Comparison of ENCODE assay signal across 1 cellular context in the genomic region with DNA sequence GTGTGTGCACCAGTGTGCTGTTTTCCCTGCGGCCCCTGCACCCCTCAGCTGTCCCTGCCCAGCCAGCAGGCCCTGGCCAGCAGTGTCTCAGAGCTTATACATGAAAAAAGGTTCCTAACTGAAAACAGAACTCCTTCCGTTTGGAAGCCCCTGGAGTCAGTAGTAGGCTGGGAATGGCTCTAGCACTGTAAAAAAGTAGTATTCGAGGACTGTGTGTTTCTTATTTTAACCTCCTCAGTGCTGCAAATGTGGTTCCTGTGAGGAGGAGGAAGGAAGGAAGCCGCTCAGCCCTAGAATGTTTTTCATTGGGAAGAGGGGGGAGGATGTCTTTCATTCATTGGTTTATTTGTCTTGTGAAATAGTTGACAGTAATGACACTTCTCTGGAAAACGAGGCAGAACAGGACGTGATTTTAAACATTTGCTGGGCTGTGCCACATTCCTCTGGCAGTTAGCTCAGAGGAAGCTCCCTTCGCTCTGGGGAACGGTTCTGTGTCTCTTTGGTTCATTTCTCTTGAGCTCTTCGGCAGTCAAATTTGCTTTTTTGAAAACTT.
TF ChIP-seq lines count a peak whose summit lies in the region.

No MANE protein-coding gene starts in this region.

TF ChIP-seq in HepG2, 621 proteins besides CTCF, POLR2A, EP300 and RAD21 (continued from another document and continues in another):
- TF ChIP-seq, protein P1, sequence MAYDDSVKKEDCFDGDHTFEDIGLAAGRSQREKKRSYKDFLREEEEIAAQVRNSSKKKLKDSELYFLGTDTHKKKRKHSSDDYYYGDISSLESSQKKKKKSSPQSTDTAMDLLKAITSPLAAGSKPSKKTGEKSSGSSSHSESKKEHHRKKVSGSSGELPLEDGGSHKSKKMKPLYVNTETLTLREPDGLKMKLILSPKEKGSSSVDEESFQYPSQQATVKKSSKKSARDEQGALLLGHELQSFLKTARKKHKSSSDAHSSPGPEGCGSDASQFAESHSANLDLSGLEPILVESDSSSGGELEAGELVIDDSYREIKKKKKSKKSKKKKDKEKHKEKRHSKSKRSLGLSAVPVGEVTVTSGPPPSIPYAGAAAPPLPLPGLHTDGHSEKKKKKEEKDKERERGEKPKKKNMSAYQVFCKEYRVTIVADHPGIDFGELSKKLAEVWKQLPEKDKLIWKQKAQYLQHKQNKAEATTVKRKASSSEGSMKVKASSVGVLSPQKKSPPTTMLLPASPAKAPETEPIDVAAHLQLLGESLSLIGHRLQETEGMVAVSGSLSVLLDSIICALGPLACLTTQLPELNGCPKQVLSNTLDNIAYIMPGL (CRISPR knock-in tag; IDR thresholded peaks at IDR 0.05; ENCODE audit: borderline replicate concordance in 1 of 2, low read depth in 1 of 2) = peak in 1 of 2 experiments; percentile 42; a peak in 1 of 4 replicates
- TF ChIP-seq ZNF232 (CRISPR knock-in tag; IDR thresholded peaks at IDR 0.05; ENCODE audit: borderline replicate concordance) (0 out of 2 replicates have a peak, but pooled peaks have one; percentile 8), CHD2 (IDR thresholded peaks at IDR 0.05; ENCODE audit: low read depth, low read length) (no peak), MAFF (IDR thresholded peaks at IDR 0.05; ENCODE audit: low read depth, low read length) (no peak), TARDBP (CRISPR knock-in tag; IDR thresholded peaks at IDR 0.05) (no peak), FOSL2 (CRISPR knock-in tag; IDR thresholded peaks at IDR 0.05) (peak; percentile 32), PRMT3 (CRISPR knock-in tag; IDR thresholded peaks at IDR 0.05; ENCODE audit: borderline replicate concordance, low read depth) (0 out of 2 replicates have a peak, but pooled peaks have one; percentile 37), HNRNPH1 (optimal IDR thresholded peaks at IDR 0.05; ENCODE audit: low read depth, low read length) (no peak), MAZ (IDR thresholded peaks at IDR 0.05; ENCODE audit: borderline replicate concordance, low read depth, low read length) (no peak), MAZ (CRISPR knock-in tag; IDR thresholded peaks at IDR 0.05; ENCODE audit: low read depth) (peak; percentile 54; the same call in 1 of the 2 replicates), CEBPG (CRISPR knock-in tag; IDR thresholded peaks at IDR 0.05) (peak; percentile 81), ZNF567 (CRISPR knock-in tag; IDR thresholded peaks at IDR 0.05; ENCODE audit: borderline replicate concordance) (no peak), KDM5A (IDR thresholded peaks at IDR 0.05; ENCODE audit: borderline replicate concordance, low read length) (no peak), MIXL1 (CRISPR knock-in tag; IDR thresholded peaks at IDR 0.05) (no peak), GFI1 (CRISPR knock-in tag; IDR thresholded peaks at IDR 0.05; ENCODE audit: borderline replicate concordance) (peak; percentile 42), ZNF484 (CRISPR knock-in tag; IDR thresholded peaks at IDR 0.05; ENCODE audit: borderline replicate concordance, low read depth) (no peak), POGZ (CRISPR knock-in tag; IDR thresholded peaks at IDR 0.05) (0 out of 2 replicates have a peak, but pooled peaks have one; percentile 3), ETV5 (CRISPR knock-in tag; IDR thresholded peaks at IDR 0.05; ENCODE audit: borderline replicate concordance) (no peak; the same call in 1 of the 2 replicates), TEAD3 (CRISPR knock-in tag; optimal IDR thresholded peaks at IDR 0.05; ENCODE audit: borderline replicate concordance) (peak; percentile 7), POLR2AphosphoS2 (IDR thresholded peaks at IDR 0.05; ENCODE audit: low read depth, low read length) (no peak), ZNF383 (CRISPR knock-in tag; IDR thresholded peaks at IDR 0.05; ENCODE audit: borderline replicate concordance) (no peak), KDM6A (CRISPR knock-in tag; IDR thresholded peaks at IDR 0.05; ENCODE audit: low read depth) (no peak), SMAD3 (CRISPR knock-in tag; IDR thresholded peaks at IDR 0.05) (no peak), ARNT2 (CRISPR knock-in tag; IDR thresholded peaks at IDR 0.05; ENCODE audit: low read depth) (peak; percentile 74), SIN3A (IDR thresholded peaks at IDR 0.05; ENCODE audit: borderline replicate concordance, low read depth, low read length) (0 out of 2 replicates have a peak, but pooled peaks have one; percentile 20), FOSL1 (CRISPR knock-in tag; IDR thresholded peaks at IDR 0.05; ENCODE audit: borderline replicate concordance) (no peak), ZNF496 (CRISPR knock-in tag; IDR thresholded peaks at IDR 0.05; ENCODE audit: insufficient replicate concordance) (no peak), ZSCAN21 (CRISPR knock-in tag; IDR thresholded peaks at IDR 0.05; ENCODE audit: borderline replicate concordance) (no peak), PLRG1 (conservative IDR thresholded peaks at IDR 0.05) (no peak), NFIC (IDR thresholded peaks at IDR 0.05; ENCODE audit: low read length) (peak; percentile 34; the same call in 1 of the 2 replicates), KMT2A (CRISPR knock-in tag; IDR thresholded peaks at IDR 0.05) (peak; percentile 29; the same call in 1 of the 2 replicates), CC2D1A (CRISPR knock-in tag; IDR thresholded peaks at IDR 0.05) (peak; percentile 58; the same call in 1 of the 2 replicates), PAF1 (CRISPR knock-in tag; IDR thresholded peaks at IDR 0.05) (peak; percentile 47; the same call in 1 of the 2 replicates)
- TF ChIP-seq, protein P2, sequence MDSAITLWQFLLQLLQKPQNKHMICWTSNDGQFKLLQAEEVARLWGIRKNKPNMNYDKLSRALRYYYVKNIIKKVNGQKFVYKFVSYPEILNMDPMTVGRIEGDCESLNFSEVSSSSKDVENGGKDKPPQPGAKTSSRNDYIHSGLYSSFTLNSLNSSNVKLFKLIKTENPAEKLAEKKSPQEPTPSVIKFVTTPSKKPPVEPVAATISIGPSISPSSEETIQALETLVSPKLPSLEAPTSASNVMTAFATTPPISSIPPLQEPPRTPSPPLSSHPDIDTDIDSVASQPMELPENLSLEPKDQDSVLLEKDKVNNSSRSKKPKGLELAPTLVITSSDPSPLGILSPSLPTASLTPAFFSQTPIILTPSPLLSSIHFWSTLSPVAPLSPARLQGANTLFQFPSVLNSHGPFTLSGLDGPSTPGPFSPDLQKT (CRISPR knock-in tag; IDR thresholded peaks at IDR 0.05; ENCODE audit: borderline replicate concordance) = no peak
- TF ChIP-seq, protein P3, sequence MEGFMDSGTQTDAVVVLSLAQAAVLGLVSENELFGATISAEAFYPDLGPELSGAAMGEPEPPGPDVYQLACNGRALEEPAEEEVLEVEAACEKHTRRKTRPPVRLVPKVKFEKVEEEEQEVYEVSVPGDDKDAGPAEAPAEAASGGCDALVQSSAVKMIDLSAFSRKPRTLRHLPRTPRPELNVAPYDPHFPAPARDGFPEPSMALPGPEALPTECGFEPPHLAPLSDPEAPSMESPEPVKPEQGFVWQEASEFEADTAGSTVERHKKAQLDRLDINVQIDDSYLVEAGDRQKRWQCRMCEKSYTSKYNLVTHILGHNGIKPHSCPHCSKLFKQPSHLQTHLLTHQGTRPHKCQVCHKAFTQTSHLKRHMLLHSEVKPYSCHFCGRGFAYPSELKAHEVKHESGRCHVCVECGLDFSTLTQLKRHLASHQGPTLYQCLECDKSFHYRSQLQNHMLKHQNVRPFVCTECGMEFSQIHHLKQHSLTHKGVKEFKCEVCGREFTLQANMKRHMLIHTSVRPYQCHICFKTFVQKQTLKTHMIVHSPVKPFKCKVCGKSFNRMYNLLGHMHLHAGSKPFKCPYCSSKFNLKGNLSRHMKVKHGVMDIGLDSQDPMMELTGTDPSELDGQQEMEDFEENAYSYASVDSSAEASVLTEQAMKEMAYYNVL (CRISPR knock-in tag; IDR thresholded peaks at IDR 0.05; ENCODE audit: borderline replicate concordance) = no peak; the same call in 1 of the 2 replicates
- TF ChIP-seq, protein P4, sequence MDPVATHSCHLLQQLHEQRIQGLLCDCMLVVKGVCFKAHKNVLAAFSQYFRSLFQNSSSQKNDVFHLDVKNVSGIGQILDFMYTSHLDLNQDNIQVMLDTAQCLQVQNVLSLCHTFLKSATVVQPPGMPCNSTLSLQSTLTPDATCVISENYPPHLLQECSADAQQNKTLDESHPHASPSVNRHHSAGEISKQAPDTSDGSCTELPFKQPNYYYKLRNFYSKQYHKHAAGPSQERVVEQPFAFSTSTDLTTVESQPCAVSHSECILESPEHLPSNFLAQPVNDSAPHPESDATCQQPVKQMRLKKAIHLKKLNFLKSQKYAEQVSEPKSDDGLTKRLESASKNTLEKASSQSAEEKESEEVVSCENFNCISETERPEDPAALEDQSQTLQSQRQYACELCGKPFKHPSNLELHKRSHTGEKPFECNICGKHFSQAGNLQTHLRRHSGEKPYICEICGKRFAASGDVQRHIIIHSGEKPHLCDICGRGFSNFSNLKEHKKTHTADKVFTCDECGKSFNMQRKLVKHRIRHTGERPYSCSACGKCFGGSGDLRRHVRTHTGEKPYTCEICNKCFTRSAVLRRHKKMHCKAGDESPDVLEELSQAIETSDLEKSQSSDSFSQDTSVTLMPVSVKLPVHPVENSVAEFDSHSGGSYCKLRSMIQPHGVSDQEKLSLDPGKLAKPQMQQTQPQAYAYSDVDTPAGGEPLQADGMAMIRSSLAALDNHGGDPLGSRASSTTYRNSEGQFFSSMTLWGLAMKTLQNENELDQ (CRISPR knock-in tag; IDR thresholded peaks at IDR 0.05; ENCODE audit: borderline replicate concordance) = no peak
- TF ChIP-seq, protein P5, sequence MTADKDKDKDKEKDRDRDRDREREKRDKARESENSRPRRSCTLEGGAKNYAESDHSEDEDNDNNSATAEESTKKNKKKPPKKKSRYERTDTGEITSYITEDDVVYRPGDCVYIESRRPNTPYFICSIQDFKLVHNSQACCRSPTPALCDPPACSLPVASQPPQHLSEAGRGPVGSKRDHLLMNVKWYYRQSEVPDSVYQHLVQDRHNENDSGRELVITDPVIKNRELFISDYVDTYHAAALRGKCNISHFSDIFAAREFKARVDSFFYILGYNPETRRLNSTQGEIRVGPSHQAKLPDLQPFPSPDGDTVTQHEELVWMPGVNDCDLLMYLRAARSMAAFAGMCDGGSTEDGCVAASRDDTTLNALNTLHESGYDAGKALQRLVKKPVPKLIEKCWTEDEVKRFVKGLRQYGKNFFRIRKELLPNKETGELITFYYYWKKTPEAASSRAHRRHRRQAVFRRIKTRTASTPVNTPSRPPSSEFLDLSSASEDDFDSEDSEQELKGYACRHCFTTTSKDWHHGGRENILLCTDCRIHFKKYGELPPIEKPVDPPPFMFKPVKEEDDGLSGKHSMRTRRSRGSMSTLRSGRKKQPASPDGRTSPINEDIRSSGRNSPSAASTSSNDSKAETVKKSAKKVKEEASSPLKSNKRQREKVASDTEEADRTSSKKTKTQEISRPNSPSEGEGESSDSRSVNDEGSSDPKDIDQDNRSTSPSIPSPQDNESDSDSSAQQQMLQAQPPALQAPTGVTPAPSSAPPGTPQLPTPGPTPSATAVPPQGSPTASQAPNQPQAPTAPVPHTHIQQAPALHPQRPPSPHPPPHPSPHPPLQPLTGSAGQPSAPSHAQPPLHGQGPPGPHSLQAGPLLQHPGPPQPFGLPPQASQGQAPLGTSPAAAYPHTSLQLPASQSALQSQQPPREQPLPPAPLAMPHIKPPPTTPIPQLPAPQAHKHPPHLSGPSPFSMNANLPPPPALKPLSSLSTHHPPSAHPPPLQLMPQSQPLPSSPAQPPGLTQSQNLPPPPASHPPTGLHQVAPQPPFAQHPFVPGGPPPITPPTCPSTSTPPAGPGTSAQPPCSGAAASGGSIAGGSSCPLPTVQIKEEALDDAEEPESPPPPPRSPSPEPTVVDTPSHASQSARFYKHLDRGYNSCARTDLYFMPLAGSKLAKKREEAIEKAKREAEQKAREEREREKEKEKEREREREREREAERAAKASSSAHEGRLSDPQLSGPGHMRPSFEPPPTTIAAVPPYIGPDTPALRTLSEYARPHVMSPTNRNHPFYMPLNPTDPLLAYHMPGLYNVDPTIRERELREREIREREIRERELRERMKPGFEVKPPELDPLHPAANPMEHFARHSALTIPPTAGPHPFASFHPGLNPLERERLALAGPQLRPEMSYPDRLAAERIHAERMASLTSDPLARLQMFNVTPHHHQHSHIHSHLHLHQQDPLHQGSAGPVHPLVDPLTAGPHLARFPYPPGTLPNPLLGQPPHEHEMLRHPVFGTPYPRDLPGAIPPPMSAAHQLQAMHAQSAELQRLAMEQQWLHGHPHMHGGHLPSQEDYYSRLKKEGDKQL (CRISPR knock-in tag; IDR thresholded peaks at IDR 0.05; ENCODE audit: low read depth) = 0 out of 2 replicates have a peak, but pooled peaks have one; percentile 15
- TF ChIP-seq, protein P6, sequence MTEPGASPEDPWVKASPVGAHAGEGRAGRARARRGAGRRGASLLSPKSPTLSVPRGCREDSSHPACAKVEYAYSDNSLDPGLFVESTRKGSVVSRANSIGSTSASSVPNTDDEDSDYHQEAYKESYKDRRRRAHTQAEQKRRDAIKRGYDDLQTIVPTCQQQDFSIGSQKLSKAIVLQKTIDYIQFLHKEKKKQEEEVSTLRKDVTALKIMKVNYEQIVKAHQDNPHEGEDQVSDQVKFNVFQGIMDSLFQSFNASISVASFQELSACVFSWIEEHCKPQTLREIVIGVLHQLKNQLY (CRISPR knock-in tag; IDR thresholded peaks at IDR 0.05) = no peak; the same call in 1 of the 2 replicates
- TF ChIP-seq, protein P7, sequence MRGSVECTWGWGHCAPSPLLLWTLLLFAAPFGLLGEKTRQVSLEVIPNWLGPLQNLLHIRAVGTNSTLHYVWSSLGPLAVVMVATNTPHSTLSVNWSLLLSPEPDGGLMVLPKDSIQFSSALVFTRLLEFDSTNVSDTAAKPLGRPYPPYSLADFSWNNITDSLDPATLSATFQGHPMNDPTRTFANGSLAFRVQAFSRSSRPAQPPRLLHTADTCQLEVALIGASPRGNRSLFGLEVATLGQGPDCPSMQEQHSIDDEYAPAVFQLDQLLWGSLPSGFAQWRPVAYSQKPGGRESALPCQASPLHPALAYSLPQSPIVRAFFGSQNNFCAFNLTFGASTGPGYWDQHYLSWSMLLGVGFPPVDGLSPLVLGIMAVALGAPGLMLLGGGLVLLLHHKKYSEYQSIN (CRISPR knock-in tag; IDR thresholded peaks at IDR 0.05; ENCODE audit: borderline replicate concordance) = no peak
- TF ChIP-seq, protein P8, sequence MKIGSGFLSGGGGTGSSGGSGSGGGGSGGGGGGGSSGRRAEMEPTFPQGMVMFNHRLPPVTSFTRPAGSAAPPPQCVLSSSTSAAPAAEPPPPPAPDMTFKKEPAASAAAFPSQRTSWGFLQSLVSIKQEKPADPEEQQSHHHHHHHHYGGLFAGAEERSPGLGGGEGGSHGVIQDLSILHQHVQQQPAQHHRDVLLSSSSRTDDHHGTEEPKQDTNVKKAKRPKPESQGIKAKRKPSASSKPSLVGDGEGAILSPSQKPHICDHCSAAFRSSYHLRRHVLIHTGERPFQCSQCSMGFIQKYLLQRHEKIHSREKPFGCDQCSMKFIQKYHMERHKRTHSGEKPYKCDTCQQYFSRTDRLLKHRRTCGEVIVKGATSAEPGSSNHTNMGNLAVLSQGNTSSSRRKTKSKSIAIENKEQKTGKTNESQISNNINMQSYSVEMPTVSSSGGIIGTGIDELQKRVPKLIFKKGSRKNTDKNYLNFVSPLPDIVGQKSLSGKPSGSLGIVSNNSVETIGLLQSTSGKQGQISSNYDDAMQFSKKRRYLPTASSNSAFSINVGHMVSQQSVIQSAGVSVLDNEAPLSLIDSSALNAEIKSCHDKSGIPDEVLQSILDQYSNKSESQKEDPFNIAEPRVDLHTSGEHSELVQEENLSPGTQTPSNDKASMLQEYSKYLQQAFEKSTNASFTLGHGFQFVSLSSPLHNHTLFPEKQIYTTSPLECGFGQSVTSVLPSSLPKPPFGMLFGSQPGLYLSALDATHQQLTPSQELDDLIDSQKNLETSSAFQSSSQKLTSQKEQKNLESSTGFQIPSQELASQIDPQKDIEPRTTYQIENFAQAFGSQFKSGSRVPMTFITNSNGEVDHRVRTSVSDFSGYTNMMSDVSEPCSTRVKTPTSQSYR (CRISPR knock-in tag; IDR thresholded peaks at IDR 0.05; ENCODE audit: borderline replicate concordance) = peak; percentile 14; the same call in 1 of the 2 replicates
